ENCODE assay signal across 6 cellular contexts in the genomic region with DNA sequence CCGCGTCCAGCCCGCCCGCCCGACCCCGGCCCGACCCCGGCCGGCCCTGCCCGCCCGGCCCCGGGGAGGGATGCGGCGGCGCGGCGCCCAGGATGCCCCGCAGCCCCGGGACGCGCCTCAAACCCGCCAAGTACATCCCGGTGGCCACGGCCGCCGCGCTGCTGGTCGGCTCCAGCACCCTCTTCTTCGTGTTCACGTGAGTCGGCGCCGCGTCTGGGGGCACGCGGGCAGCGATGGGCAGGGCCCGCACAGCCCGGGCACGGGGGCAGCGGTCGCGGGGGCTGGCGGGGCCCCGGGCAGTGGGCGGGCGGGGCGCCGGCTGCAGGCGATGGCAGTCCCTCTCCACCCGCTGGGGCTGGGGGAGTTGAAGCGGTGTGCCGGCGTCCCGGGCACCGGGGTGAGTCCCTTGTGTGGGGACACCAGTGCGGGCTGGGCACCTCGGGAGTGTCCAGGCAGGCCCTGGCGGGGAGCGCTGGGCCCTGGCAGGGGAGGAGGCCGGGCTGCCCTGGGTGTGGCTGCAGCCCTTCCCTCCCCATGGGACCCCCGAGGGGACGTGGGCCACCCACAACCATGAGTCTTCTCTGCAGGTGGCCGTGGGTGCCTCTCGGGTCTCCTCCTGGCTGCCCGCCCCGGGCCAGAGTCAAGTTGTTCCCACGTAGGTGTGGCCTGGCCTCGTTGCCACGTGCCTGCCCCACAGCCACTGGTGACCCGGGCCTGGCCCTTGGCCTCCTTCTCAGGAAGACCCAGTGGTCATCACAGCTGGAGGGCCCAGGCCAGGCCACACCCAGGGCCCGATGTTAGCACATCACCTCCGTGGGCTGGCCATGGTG. TPM values are rescaled to one million over a fixed set of nuclear protein-coding genes. Genes with fewer than 3 reads are reported as not detected.
DNase-seq lines count a peak whose midpoint lies in the region; ATAC-seq and TF ChIP-seq lines count a peak whose summit lies in the region.

No MANE protein-coding gene starts in this region.

- no peak for TF ChIP-seq CTCF in GM12875 (IDR thresholded peaks at IDR 0.05; ENCODE audit: borderline replicate concordance, insufficient read depth, low read depth, low read length)
- no peak for TF ChIP-seq CTCF in gastroesophageal sphincter (IDR thresholded peaks at IDR 0.05)
- TF ChIP-seq CTCF in testis (IDR thresholded peaks at IDR 0.05) = no peak
- no peak for TF ChIP-seq CTCF in GM10248 (IDR thresholded peaks at IDR 0.05; ENCODE audit: control extremely low read depth, extremely low read depth, low read depth, missing control alignments)

- H3K36me3 ChIP-seq in gastroesophageal sphincter (peaks cover 0 to 11% of the 10 kb centered on the region in 2 donors), testis (ENCODE audit: low read depth, missing control alignments) (no peaks in the 10 kb centered on the region)

- WGBS in gastroesophageal sphincter (ENCODE audit: low coverage in 1 of 2), 2 donors = no CpG with 5 or more reads among the region's 73 CpGs
- 1% methylated on average over 18 to 34 of the region's 73 CpGs for WGBS in testis, 2 donors

- CTCF ChIA-PET in GM10248 (lab: Yijun Ruan, JAX) = no interaction called here

- H3K27me3 ChIP-seq in gastroesophageal sphincter (no peaks in the 10 kb centered on the region), testis (no peaks in the 10 kb centered on the region)

- H3K4me1 ChIP-seq in gastroesophageal sphincter (peaks cover 4 to 60% (median 42%) of the 10 kb centered on the region in 3 donors), testis (peaks cover 37% of the 10 kb centered on the region)

- DNase-seq in RPMI7951 (ENCODE audit: low read depth) = peak; percentile 27
- DNase-seq in testis = no peak
- DNase-seq in inferior parietal cortex (ENCODE audit: extremely low spot score) = no peak
- no peak for DNase-seq in GM10248 (ENCODE audit: extremely low spot score)

- H3K9me3 ChIP-seq in gastroesophageal sphincter = no peaks in the 10 kb centered on the region
- H3K9me3 ChIP-seq in testis = no peaks in the 10 kb centered on the region

- H3K27ac ChIP-seq in gastroesophageal sphincter (peak overlapping the region in 3 of 4 donors; percentile 92 to 99 (median 95)), testis (peak overlapping the region in 1 of 2 donors; percentile 45)

- no peak for TF ChIP-seq EP300 in gastroesophageal sphincter (IDR thresholded peaks at IDR 0.05)

- no peak for TF ChIP-seq POLR2A in gastroesophageal sphincter (IDR thresholded peaks at IDR 0.05)
- TF ChIP-seq POLR2A in testis (IDR thresholded peaks at IDR 0.05) = no peak

- H3K4me3 ChIP-seq in GM12875 (ENCODE audit: low read depth, low read length) (peak overlapping the region; percentile 73), gastroesophageal sphincter (peak overlapping the region; percentile 75 to 99), testis (peak overlapping the region; percentile 82 to 96)

- POLR2A ChIA-PET in GM10248 (lab: Yijun Ruan, JAX) = no interaction called here

- intact Hi-C loops in testis (cut with DNase I; ENCODE audit: low total_unique reads) = no loop called here

- ATAC-seq in gastroesophageal sphincter = no peak

RNA-seq across cellular contexts. Expression of a gene that starts 0.5 kb away (rescaled TPM):
- 3.4 TPM in 2 replicates for total RNA-seq in RPMI7951 (2014; rRNA removed; shearing (Covaris generic))
- 10 to 100 TPM; 11.8 to 27.8 (median 16.4) TPM for total RNA-seq in gastroesophageal sphincter
- total RNA-seq in testis = 10 to 100 TPM; 40.9 to 44.0 TPM
- polyA plus RNA-seq in testis (ENCODE audit: insufficient read depth, low read depth, low replicate concordance) = 34.0 TPM

RNA-seq across cellular contexts. Expression of a gene that starts 15.0 kb away (rescaled TPM):
- 14.7 and 16.2 TPM in 2 replicates for total RNA-seq in RPMI7951 (2014; rRNA removed; shearing (Covaris generic))
- total RNA-seq in gastroesophageal sphincter (10 to 100 TPM; 24.1 to 57.0 (median 36.3) TPM), testis (100 to 1,000 TPM in 1 of 2 donors, 10 to 100 TPM in 1; 97.2 to 122 TPM)
- 82.7 TPM for polyA plus RNA-seq in testis (ENCODE audit: insufficient read depth, low read depth, low replicate concordance)

RNA-seq across cellular contexts. Expression of a gene that starts 16.2 kb away (rescaled TPM):
- total RNA-seq in RPMI7951 (2014; rRNA removed; shearing (Covaris generic)) = 528 and 684 TPM in 2 replicates
- total RNA-seq in gastroesophageal sphincter = 100 to 1,000 TPM; 115 to 162 (median 158) TPM
- 100 to 1,000 TPM; 284 to 318 TPM for total RNA-seq in testis
- polyA plus RNA-seq in testis (ENCODE audit: insufficient read depth, low read depth, low replicate concordance) = 247 TPM

RNA-seq across cellular contexts. Expression of a gene that starts 18.8 kb away (rescaled TPM):
- 0.68 TPM in 1 of 2 replicates, not detected in the other for total RNA-seq in RPMI7951 (2014; rRNA removed; shearing (Covaris generic))
- total RNA-seq in gastroesophageal sphincter (not detected), testis (10 to 100 TPM; 12.2 to 33.1 TPM)
- 46.5 TPM for polyA plus RNA-seq in testis (ENCODE audit: insufficient read depth, low read depth, low replicate concordance)

RNA-seq across cellular contexts. Expression of a gene that starts 52.0 kb away (rescaled TPM):
- 9.2 and 9.9 TPM in 2 replicates for total RNA-seq in RPMI7951 (2014; rRNA removed; shearing (Covaris generic))
- total RNA-seq in gastroesophageal sphincter (10 to 100 TPM; 16.9 to 27.6 (median 25.5) TPM), testis (10 to 100 TPM; 64.8 to 83.7 TPM)
- polyA plus RNA-seq in testis (ENCODE audit: insufficient read depth, low read depth, low replicate concordance) = 44.4 TPM
